In the genomic region with DNA sequence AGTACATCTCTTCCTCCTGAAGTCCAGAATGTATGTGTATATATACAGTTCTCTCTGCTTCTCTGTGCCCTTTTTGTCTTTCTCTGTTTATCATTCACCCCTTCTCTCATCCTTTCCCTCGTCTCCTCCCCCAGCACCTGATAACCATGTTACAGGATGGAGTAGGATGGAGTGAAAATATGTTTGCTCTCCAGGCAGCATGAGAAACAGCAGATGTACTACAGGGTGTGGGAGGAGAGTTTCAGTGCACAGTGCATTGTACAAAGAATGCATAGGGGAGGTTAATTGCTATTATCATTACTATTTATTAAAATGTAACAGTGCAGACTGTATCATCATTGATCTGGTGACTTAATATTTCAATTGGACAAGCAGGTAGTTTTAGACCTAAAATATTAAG, we compare ENCODE assay signal across 22 cellular contexts.
DNase-seq lines count a peak whose midpoint lies in the region; ATAC-seq, FAIRE-seq and TF ChIP-seq lines count a peak whose summit lies in the region.
"Had no signal": no experiment of that assay in that cellular context is flagged by ENCODE, and none has a peak within 500 bp of the region (broad histone marks: within the 10 kb centered on the region; RNA-seq: fewer than 3 reads in every experiment).

No MANE protein-coding gene starts in this region.

- H3K9ac ChIP-seq in H1 (replicated peaks in 1 of 4; ENCODE audit: extremely low read depth in 1 of 4, low read depth in 3 of 4, low read length in 3 of 4), result no peak overlapping the region
- H3K9ac ChIP-seq: BLaER1 treated with 17β-estradiol and CSF1 and Interleukin-3, amounts not matched to agents 10 nM and 100 nM had no signal

- H3K36me3 ChIP-seq in H1 (ENCODE audit: control insufficient read depth in 2 of 4, insufficient read depth in 4 of 4, low read length in 3 of 4), result no peaks in the 10 kb centered on the region
- no peaks in the 10 kb centered on the region for H3K36me3 ChIP-seq in lower lobe of right lung
- H3K36me3 ChIP-seq: BE2C; BLaER1 treated with 17β-estradiol and CSF1 and Interleukin-3, amounts not matched to agents 10 nM and 100 nM; HAP-1 had no signal

- no peak for TF ChIP-seq RAD21 in H1 (IDR thresholded peaks at IDR 0.05 in 1 of 2, conservative IDR thresholded peaks at IDR 0.05 in 1 of 2; ENCODE audit: low read depth in 2 of 2, low read length in 2 of 2)

- H3K27me3 ChIP-seq in H1 (replicated peaks in 1 of 4; ENCODE audit: control insufficient read depth in 3 of 4, extremely low read depth in 1 of 4, insufficient read depth in 3 of 4, low read length in 3 of 4), result no peaks in the 10 kb centered on the region
- no peaks in the 10 kb centered on the region for H3K27me3 ChIP-seq in lower lobe of right lung (ENCODE audit: low read depth)
- H3K27me3 ChIP-seq: BE2C; BLaER1 treated with 17β-estradiol and CSF1 and Interleukin-3, amounts not matched to agents 10 nM and 100 nM had no signal

- H4K5ac ChIP-seq in H1 (ENCODE audit: insufficient read length, low read depth, low read length), result no peak overlapping the region

- H3K56ac ChIP-seq in H1 (replicated peaks; ENCODE audit: insufficient read length, low read depth, low read length), result no peak overlapping the region

- H2BK120ac ChIP-seq in H1 (replicated peaks; ENCODE audit: low read depth, low read length), result no peak overlapping the region

- H3K23ac ChIP-seq in H1 (ENCODE audit: insufficient read length), result no peak overlapping the region

- POLR2A ChIA-PET in H1 (lab: Charles Lee; ENCODE audit: partially characterized antibody) (interaction anchor here (1.1 kb wide), 1 partner anchor 164 kb away, joined by 3 read pairs; a partner anchor contains a TSS), HEK293T (lab: Yijun Ruan, JAX) (interaction anchor here (0.5 kb wide), 1 partner anchor 177 kb away, joined by 3 read pairs; no protein-coding TSS in a partner anchor)

- H3K9me3 ChIP-seq in H1 (ENCODE audit: insufficient read depth in 2 of 2, low read depth in 1 of 2, low read length in 1 of 2) (no peaks in the 10 kb centered on the region), lower lobe of right lung (no peaks in the 10 kb centered on the region)
- H3K9me3 ChIP-seq: BE2C had no signal

- peak overlapping the region; percentile 0 for H3K4ac ChIP-seq in H1 (replicated peaks; ENCODE audit: insufficient read length, low read depth, low read length)

- ATAC-seq in GM18858 (IDR thresholded peaks at IDR 0.05; ENCODE audit: unreplicated experiment) (peak; percentile 56), HG02885 (IDR thresholded peaks at IDR 0.05; ENCODE audit: poor library complexity, unreplicated experiment) (peak; percentile 41), lower lobe of right lung (no peak)
- ATAC-seq: GM12878, GM23338 had no signal

- no peak for DNase-seq in H1 (ENCODE audit: low read depth in 1 of 2, low spot score in 2 of 2)
- no peak for DNase-seq in lower lobe of right lung
- DNase-seq in HEK293T (ENCODE audit: extremely low spot score), result no peak
- no peak for DNase-seq in stimulated activated CD4-positive, alpha-beta T cell treated with anti-CD3 and anti-CD28 coated beads, Interleukin-2, amount 100 ng/mL, for 48 hours
- DNase-seq: BE2C; CD4-positive, alpha-beta T cell; CD8-positive, alpha-beta memory T cell; DMS 273 treated with DMSO at 0.1 percent for 48 hours; DMS79; EL; GDM1 had no signal

- TF ChIP-seq POLR2A in H1 (IDR thresholded peaks at IDR 0.05; ENCODE audit: control extremely low read depth in 1 of 2, low read depth in 2 of 2, low read length in 2 of 2), result no peak

- no peak overlapping the region for H3K4me2 ChIP-seq in H1 (ENCODE audit: insufficient read depth in 1 of 2, low read depth in 2 of 2, low read length in 2 of 2)
- H3K4me2 ChIP-seq: BLaER1 treated with 17β-estradiol and CSF1 and Interleukin-3, amounts not matched to agents 10 nM and 100 nM had no signal

- FAIRE-seq in H1 (lab: Jason Lieb, UNC), result no peak
- FAIRE-seq: A204.1, D721Med, GM12878, GM18507, GM19239, H54 had no signal

- no peak overlapping the region for H3K14ac ChIP-seq in H1 (ENCODE audit: insufficient read length)

- H4K20me1 ChIP-seq in H1 (replicated peaks in 1 of 2; ENCODE audit: control insufficient read depth in 1 of 2, insufficient read depth in 2 of 2, low read length in 2 of 2), result no peaks in the 10 kb centered on the region
- H4K20me1 ChIP-seq: BLaER1 treated with 17β-estradiol and CSF1 and Interleukin-3, amounts not matched to agents 10 nM and 100 nM had no signal

- no peak overlapping the region for H2AFZ ChIP-seq in H1 (ENCODE audit: low read length)
- H2AFZ ChIP-seq: GM23338 had no signal

- H3K27ac ChIP-seq in H1 (ENCODE audit: low read depth, low read length) (no peak overlapping the region), lower lobe of right lung (no peak overlapping the region)
- H3K27ac ChIP-seq: BLaER1 treated with 17β-estradiol and CSF1 and Interleukin-3, amounts not matched to agents 10 nM and 100 nM had no signal

- TF ChIP-seq CTCF in H1 (IDR thresholded peaks at IDR 0.05; ENCODE audit: control extremely low read depth in 1 of 3, insufficient read depth in 1 of 3, low read depth in 1 of 3, low read length in 3 of 3) (no peak), lower lobe of right lung (IDR thresholded peaks at IDR 0.05) (no peak)

- no peaks in the 10 kb centered on the region for H3K79me1 ChIP-seq in H1 (ENCODE audit: low read depth, low read length)

- no peak overlapping the region for H4K91ac ChIP-seq in H1 (replicated peaks; ENCODE audit: insufficient read length, low read length)

- H3K18ac ChIP-seq in H1 (ENCODE audit: extremely low read depth, low read length), result no peak overlapping the region

- no peak overlapping the region for H3K4me3 ChIP-seq in H1 (ENCODE audit: extremely low read depth in 1 of 4, insufficient read depth in 2 of 4, low read depth in 3 of 4, low read length in 4 of 4)
- no peak overlapping the region for H3K4me3 ChIP-seq in lower lobe of right lung
- H3K4me3 ChIP-seq: BLaER1 treated with 17β-estradiol and CSF1 and Interleukin-3, amounts not matched to agents 10 nM and 100 nM; GM12878; GM23338; HAP-1 had no signal

- CTCF ChIA-PET in H1 (lab: Charles Lee; ENCODE audit: partially characterized antibody) (no interaction called here), HEK293T (lab: Yijun Ruan, JAX) (interaction anchor here (0.8 kb wide), 1 partner anchor 104 kb away, joined by 3 read pairs; no protein-coding TSS in a partner anchor)

- intact Hi-C loops in lower lobe of right lung (cut with DNase I), result no loop called here

- H3K4me1 ChIP-seq in H1 (replicated peaks in 1 of 4; ENCODE audit: control insufficient read depth in 3 of 4, insufficient read depth in 4 of 4, low read length in 3 of 4), result peaks cover 0 to 4% (median 3%) of the 10 kb centered on the region in 4 experiments; a peak in 3 of 7 replicates
- no peaks in the 10 kb centered on the region for H3K4me1 ChIP-seq in lower lobe of right lung
- H3K4me1 ChIP-seq: BE2C; BLaER1 treated with 17β-estradiol and CSF1 and Interleukin-3, amounts not matched to agents 10 nM and 100 nM had no signal

- no peak overlapping the region for H2BK15ac ChIP-seq in H1 (ENCODE audit: low read length)

- H2AK5ac ChIP-seq in H1 (ENCODE audit: low read depth, low read length), result no peak overlapping the region

- 0 out of 2 replicates have a peak overlapping the region, but pooled peaks have one; percentile 0 for H2BK12ac ChIP-seq in H1 (ENCODE audit: low read depth, low read length)

- no peak overlapping the region for H4K8ac ChIP-seq in H1 (ENCODE audit: extremely low read depth, insufficient read depth, low read length)

- H3K79me2 ChIP-seq in H1 (ENCODE audit: control insufficient read depth in 1 of 2, insufficient read depth in 2 of 2, low read length in 2 of 2), result no peaks in the 10 kb centered on the region

- H2BK5ac ChIP-seq in H1 (ENCODE audit: low read depth, low read length), result no peak overlapping the region

- H2BK20ac ChIP-seq in H1 (ENCODE audit: low read length), result no peak overlapping the region

- no peak for TF ChIP-seq EP300 in H1 (IDR thresholded peaks at IDR 0.05; ENCODE audit: borderline replicate concordance in 1 of 2, low read depth in 2 of 2, low read length in 2 of 2)

- 72% methylated on average over 1 of the region's 1 CpG; no CpG with 5 or more reads in 1 of the 2 experiments for WGBS in H1 (ENCODE audit: extremely low coverage in 1 of 2, insufficient coverage in 1 of 2, insufficient read length in 1 of 2, insufficient replicate concordance in 2 of 2, low coverage in 1 of 2, low lambda C conversion rate in 2 of 2, missing lambda C conversion rate in 1 of 2), 2 experiments

- no peaks in the 10 kb centered on the region for H3K23me2 ChIP-seq in H1 (ENCODE audit: low read depth, low read length)

TF ChIP-seq in H1, 55 proteins besides CTCF, POLR2A, EP300 and RAD21:
- TF ChIP-seq GTF2F1 (IDR thresholded peaks at IDR 0.05; ENCODE audit: borderline replicate concordance, low read depth, low read length), result no peak
- no peak for TF ChIP-seq CREB1 (IDR thresholded peaks at IDR 0.05)

TF ChIP-seq in HEK293T, 16 proteins besides CTCF, POLR2A, EP300 and RAD21:
- TF ChIP-seq SUZ12 (IDR thresholded peaks at IDR 0.05), result no peak
- TF ChIP-seq ELF4 (IDR thresholded peaks at IDR 0.05), result no peak
- TF ChIP-seq BHLHE40 (IDR thresholded peaks at IDR 0.05; ENCODE audit: borderline replicate concordance), result no peak
- TF ChIP-seq HDGF (IDR thresholded peaks at IDR 0.05; ENCODE audit: borderline replicate concordance), result no peak
- TF ChIP-seq, protein P1, sequence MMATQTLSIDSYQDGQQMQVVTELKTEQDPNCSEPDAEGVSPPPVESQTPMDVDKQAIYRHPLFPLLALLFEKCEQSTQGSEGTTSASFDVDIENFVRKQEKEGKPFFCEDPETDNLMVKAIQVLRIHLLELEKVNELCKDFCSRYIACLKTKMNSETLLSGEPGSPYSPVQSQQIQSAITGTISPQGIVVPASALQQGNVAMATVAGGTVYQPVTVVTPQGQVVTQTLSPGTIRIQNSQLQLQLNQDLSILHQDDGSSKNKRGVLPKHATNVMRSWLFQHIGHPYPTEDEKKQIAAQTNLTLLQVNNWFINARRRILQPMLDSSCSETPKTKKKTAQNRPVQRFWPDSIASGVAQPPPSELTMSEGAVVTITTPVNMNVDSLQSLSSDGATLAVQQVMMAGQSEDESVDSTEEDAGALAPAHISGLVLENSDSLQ (IDR thresholded peaks at IDR 0.05), result no peak
- TF ChIP-seq SP1 (IDR thresholded peaks at IDR 0.05), result no peak
- no peak for TF ChIP-seq ZNF384 (IDR thresholded peaks at IDR 0.05)
- no peak for TF ChIP-seq FOXM1 (IDR thresholded peaks at IDR 0.05; ENCODE audit: borderline replicate concordance)
- TF ChIP-seq CTBP1 (IDR thresholded peaks at IDR 0.05; ENCODE audit: borderline replicate concordance), result no peak
- TF ChIP-seq LEF1 (IDR thresholded peaks at IDR 0.05; ENCODE audit: borderline replicate concordance), result no peak
- no peak for TF ChIP-seq NFRKB (IDR thresholded peaks at IDR 0.05)
- TF ChIP-seq TARDBP (IDR thresholded peaks at IDR 0.05), result no peak
- TF ChIP-seq FOXA1 (IDR thresholded peaks at IDR 0.05), result no peak
- TF ChIP-seq L3MBTL2 (conservative IDR thresholded peaks at IDR 0.05), result no peak
- TF ChIP-seq FOXK2 (IDR thresholded peaks at IDR 0.05), result no peak
- TF ChIP-seq ARNT (IDR thresholded peaks at IDR 0.05), result no peak

Comparison
In these comparisons a context has a peak if more than half of its experiments do, and no peak if none do; other contexts are left out.
1. ATAC-seq: peak in GM18858 (single experiment) and HG02885 (single experiment); none in lower lobe of right lung (0 of 2).